In the genomic region with DNA sequence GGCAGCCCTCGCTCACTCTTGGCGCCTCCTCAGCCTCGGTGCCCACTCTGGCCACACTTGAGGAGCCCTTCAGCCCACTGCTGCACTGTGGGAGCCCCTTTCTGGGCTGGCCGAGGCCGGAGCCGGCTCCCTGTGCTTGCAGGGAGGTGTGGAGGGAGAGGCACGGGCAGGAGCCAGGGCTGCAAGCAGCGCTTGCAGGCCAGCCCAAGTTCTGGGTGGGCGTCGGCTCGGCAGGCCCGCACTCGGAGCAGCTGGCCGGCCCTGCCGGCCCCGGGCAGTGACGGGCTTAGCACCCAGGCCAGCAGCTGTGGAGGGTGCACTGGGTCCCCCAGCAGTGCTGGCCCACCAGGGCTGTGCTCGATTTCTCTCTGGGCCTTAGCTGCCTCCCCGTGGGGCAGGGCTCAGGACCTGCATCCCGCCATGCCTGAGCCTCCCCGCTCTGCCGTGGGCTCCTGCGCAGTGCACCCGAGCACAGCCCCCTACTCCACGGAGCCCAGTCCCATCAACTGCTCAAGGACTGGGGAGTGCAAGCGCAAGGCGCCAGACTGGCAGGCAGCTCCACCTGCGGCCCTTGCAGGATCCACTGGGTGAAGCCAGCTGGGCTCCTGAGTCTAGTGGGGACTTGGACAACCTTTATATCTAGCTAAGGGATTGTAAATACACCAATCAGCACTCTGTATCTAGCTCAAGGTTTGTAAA, we compare ENCODE assay signal across 1 cellular context.
TF ChIP-seq lines count a peak whose summit lies in the region.

No MANE protein-coding gene starts in this region.

TF ChIP-seq in K562, 482 proteins besides CTCF, POLR2A, EP300 and RAD21:
- TF ChIP-seq RBFOX2 (IDR thresholded peaks at IDR 0.05; ENCODE audit: low read depth, low read length), result peak; percentile 47
- TF ChIP-seq, protein P1, sequence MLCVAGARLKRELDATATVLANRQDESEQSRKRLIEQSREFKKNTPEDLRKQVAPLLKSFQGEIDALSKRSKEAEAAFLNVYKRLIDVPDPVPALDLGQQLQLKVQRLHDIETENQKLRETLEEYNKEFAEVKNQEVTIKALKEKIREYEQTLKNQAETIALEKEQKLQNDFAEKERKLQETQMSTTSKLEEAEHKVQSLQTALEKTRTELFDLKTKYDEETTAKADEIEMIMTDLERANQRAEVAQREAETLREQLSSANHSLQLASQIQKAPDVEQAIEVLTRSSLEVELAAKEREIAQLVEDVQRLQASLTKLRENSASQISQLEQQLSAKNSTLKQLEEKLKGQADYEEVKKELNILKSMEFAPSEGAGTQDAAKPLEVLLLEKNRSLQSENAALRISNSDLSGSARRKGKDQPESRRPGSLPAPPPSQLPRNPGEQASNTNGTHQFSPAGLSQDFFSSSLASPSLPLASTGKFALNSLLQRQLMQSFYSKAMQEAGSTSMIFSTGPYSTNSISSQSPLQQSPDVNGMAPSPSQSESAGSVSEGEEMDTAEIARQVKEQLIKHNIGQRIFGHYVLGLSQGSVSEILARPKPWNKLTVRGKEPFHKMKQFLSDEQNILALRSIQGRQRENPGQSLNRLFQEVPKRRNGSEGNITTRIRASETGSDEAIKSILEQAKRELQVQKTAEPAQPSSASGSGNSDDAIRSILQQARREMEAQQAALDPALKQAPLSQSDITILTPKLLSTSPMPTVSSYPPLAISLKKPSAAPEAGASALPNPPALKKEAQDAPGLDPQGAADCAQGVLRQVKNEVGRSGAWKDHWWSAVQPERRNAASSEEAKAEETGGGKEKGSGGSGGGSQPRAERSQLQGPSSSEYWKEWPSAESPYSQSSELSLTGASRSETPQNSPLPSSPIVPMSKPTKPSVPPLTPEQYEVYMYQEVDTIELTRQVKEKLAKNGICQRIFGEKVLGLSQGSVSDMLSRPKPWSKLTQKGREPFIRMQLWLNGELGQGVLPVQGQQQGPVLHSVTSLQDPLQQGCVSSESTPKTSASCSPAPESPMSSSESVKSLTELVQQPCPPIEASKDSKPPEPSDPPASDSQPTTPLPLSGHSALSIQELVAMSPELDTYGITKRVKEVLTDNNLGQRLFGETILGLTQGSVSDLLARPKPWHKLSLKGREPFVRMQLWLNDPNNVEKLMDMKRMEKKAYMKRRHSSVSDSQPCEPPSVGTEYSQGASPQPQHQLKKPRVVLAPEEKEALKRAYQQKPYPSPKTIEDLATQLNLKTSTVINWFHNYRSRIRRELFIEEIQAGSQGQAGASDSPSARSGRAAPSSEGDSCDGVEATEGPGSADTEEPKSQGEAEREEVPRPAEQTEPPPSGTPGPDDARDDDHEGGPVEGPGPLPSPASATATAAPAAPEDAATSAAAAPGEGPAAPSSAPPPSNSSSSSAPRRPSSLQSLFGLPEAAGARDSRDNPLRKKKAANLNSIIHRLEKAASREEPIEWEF (CRISPR knock-in tag; IDR thresholded peaks at IDR 0.05), result 0 out of 2 replicates have a peak, but pooled peaks have one; percentile 9
- peak; percentile 60 for TF ChIP-seq ZFX (CRISPR knock-in tag; IDR thresholded peaks at IDR 0.05)
- TF ChIP-seq, protein P2, sequence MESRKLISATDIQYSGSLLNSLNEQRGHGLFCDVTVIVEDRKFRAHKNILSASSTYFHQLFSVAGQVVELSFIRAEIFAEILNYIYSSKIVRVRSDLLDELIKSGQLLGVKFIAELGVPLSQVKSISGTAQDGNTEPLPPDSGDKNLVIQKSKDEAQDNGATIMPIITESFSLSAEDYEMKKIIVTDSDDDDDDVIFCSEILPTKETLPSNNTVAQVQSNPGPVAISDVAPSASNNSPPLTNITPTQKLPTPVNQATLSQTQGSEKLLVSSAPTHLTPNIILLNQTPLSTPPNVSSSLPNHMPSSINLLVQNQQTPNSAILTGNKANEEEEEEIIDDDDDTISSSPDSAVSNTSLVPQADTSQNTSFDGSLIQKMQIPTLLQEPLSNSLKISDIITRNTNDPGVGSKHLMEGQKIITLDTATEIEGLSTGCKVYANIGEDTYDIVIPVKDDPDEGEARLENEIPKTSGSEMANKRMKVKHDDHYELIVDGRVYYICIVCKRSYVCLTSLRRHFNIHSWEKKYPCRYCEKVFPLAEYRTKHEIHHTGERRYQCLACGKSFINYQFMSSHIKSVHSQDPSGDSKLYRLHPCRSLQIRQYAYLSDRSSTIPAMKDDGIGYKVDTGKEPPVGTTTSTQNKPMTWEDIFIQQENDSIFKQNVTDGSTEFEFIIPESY (CRISPR knock-in tag; IDR thresholded peaks at IDR 0.05), result peak; percentile 79
- TF ChIP-seq EP400 (IDR thresholded peaks at IDR 0.05), result peak; percentile 5; the same call in 1 of the 2 replicates
- TF ChIP-seq SP1 (CRISPR knock-in tag; IDR thresholded peaks at IDR 0.05), result 0 out of 2 replicates have a peak, but pooled peaks have one; percentile 1
- TF ChIP-seq, protein P3, sequence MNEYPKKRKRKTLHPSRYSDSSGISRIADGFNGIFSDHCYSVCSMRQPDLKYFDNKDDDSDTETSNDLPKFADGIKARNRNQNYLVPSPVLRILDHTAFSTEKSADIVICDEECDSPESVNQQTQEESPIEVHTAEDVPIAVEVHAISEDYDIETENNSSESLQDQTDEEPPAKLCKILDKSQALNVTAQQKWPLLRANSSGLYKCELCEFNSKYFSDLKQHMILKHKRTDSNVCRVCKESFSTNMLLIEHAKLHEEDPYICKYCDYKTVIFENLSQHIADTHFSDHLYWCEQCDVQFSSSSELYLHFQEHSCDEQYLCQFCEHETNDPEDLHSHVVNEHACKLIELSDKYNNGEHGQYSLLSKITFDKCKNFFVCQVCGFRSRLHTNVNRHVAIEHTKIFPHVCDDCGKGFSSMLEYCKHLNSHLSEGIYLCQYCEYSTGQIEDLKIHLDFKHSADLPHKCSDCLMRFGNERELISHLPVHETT (CRISPR knock-in tag; conservative IDR thresholded peaks at IDR 0.05 in 1 of 2, IDR thresholded peaks at IDR 0.05 in 1 of 2), result peak in 1 of 2 experiments; percentile 18; a peak in 1 of 4 replicates
TF ChIP-seq in K562: peak in this region for 7; not testable (repeated sequence) for 475.
